ENCODE assay signal across 8 cellular contexts in the genomic region with DNA sequence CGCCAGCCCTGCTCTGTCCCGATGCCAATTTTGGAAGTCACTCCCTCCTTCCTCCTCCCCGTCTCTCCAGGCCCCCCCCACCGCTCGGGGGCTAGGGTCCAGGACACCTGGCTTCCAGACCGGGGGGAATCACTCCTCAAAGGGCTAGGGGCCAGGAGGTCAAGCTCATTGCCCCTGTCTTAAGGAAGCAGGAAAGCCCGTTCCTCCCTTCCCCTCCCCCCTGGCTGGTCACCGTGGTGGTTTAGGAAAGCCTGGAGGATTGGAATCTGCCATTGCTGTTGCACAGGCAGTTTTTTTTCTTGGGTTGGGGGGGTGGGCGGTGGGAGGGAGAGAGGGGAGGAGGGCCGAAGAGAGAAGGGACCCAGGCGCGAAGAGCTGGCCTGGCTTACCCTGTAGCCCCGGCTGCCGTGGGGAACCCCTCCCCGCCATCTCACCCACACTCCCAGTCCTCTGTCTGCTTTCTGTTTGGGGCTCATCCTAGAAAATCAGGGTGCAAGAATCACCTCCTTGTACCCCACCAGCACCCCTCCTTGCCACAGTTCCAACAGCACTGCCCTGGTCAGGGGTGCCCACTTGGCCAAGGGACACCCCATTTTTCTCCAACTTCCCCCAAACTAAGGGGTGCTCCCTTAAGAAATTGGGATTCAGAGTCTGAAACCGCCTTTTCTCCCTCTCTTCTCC. TPM values are rescaled to one million over a fixed set of nuclear protein-coding genes. Genes with fewer than 3 reads are reported as not detected.
DNase-seq lines count a peak whose midpoint lies in the region; ATAC-seq and TF ChIP-seq lines count a peak whose summit lies in the region.

No MANE protein-coding gene starts in this region.

- H3K36me3 ChIP-seq in PC-9 (ENCODE audit: low read depth) (no peaks in the 10 kb centered on the region), esophagus muscularis mucosa (peaks cover 0 to 16% (median 14%) of the 10 kb centered on the region in 4 donors), muscle layer of duodenum (ENCODE audit: control insufficient read depth in 1 of 2, insufficient read depth in 2 of 2, low read length in 2 of 2) (peaks cover 0 to 3% of the 10 kb centered on the region in 2 donors)

- H3K4me1 ChIP-seq in PC-9 (replicated peaks; ENCODE audit: insufficient read depth): peaks cover 10% of the 10 kb centered on the region; the same call in 1 of the 2 replicates
- peaks cover 62 to 92% (median 79%) of the 10 kb centered on the region in 4 donors for H3K4me1 ChIP-seq in esophagus muscularis mucosa
- peaks cover 17 to 52% of the 10 kb centered on the region in 2 donors for H3K4me1 ChIP-seq in muscle layer of duodenum (ENCODE audit: control insufficient read depth in 1 of 2, insufficient read depth in 2 of 2, low read length in 2 of 2)

- no peaks in the 10 kb centered on the region for H3K79me2 ChIP-seq in PC-9 (ENCODE audit: low read depth)

- peak overlapping the region; percentile 89 for H3K4me2 ChIP-seq in PC-9

- H3K4me3 ChIP-seq in PC-9 (peak overlapping the region; percentile 49), esophagus muscularis mucosa (peak overlapping the region; percentile 66 to 78 (median 74)), muscle layer of duodenum (ENCODE audit: low read depth in 1 of 2, low read length in 2 of 2) (peak overlapping the region; percentile 79 to 81)

- POLR2A ChIA-PET in PC-9 (lab: Charles Lee; ENCODE audit: unreplicated experiment): interaction anchor here (0.7 kb wide), 1 partner anchor 16 kb away, joined by 18 read pairs; no protein-coding TSS in a partner anchor

- intact Hi-C loops in PC-9 (cut with micrococcal nuclease; ENCODE audit: unreplicated experiment) (loop anchor here (5.0 kb wide), 2 partner anchors 108 to 308 kb away; a partner anchor contains a TSS), esophagus muscularis mucosa (cut with DNase I) (loop anchor here (5.0 kb wide), 1 partner anchor 108 kb away; no protein-coding TSS in a partner anchor)

- TF ChIP-seq CTCF in PC-9 (conservative IDR thresholded peaks at IDR 0.05): no peak
- peak in 1 of 3 experiments; percentile 13 for TF ChIP-seq CTCF in esophagus muscularis mucosa (IDR thresholded peaks at IDR 0.05)

- ATAC-seq in HG03175 (IDR thresholded peaks at IDR 0.05; ENCODE audit: unreplicated experiment): no peak
- no peak for ATAC-seq in HG02973 (IDR thresholded peaks at IDR 0.05; ENCODE audit: unreplicated experiment)

- no TSS peak for BruUV-seq in PC-9 (replicated peaks; lab: Mats Ljungman, UMichigan)

- no peaks in the 10 kb centered on the region for H3K9me2 ChIP-seq in PC-9 (ENCODE audit: insufficient read depth)

- H3F3A ChIP-seq in PC-9 (ENCODE audit: insufficient read depth, low read depth): peaks cover 43% of the 10 kb centered on the region; the same call in 1 of the 2 replicates

- no peak for TF ChIP-seq EP300 in esophagus muscularis mucosa (IDR thresholded peaks at IDR 0.05)

- peak; percentile 60 for DNase-seq in EL
- peak in 1 of 2 experiments; percentile 47 for DNase-seq in PC-9
- no peak for DNase-seq in esophagus muscularis mucosa (ENCODE audit: extremely low spot score)
- no peak for DNase-seq in NCI-H187 treated with DMSO at 0.1 percent for 48 hours (lab: John Stamatoyannopoulos, UW)
- no peak for DNase-seq in SW480 (ENCODE audit: low spot score)

- CTCF ChIA-PET in PC-9 (lab: Charles Lee): interaction anchor here (0.6 to 1.1 kb wide), 2 partner anchors 358 to 836 kb away, joined by 6 to 12 read pairs; no protein-coding TSS in a partner anchor

- 10% methylated on average over 14 of the region's 16 CpGs for WGBS in esophagus muscularis mucosa

- H3K27ac ChIP-seq in PC-9: no peak overlapping the region
- peak overlapping the region; percentile 92 to 98 (median 95) for H3K27ac ChIP-seq in esophagus muscularis mucosa (replicated peaks in 1 of 4)
- peak overlapping the region; percentile 90 for H3K27ac ChIP-seq in muscle layer of duodenum (ENCODE audit: low read length)

- peak overlapping the region; percentile 83 for H2AFZ ChIP-seq in PC-9

- no peaks in the 10 kb centered on the region for H4K20me1 ChIP-seq in PC-9 (ENCODE audit: insufficient read depth)

- H3K27me3 ChIP-seq in PC-9 (ENCODE audit: insufficient read depth, low read depth) (no peaks in the 10 kb centered on the region), esophagus muscularis mucosa (peaks cover 0 to 27% (median 17%) of the 10 kb centered on the region in 4 donors), muscle layer of duodenum (ENCODE audit: low read depth, low read length) (no peaks in the 10 kb centered on the region)

- H3K9me3 ChIP-seq in PC-9 (ENCODE audit: insufficient read depth, low read depth) (no peaks in the 10 kb centered on the region), esophagus muscularis mucosa (no peaks in the 10 kb centered on the region), muscle layer of duodenum (ENCODE audit: control insufficient read depth in 1 of 2, low read length in 2 of 2) (no peaks in the 10 kb centered on the region)

- TF ChIP-seq POLR2A in esophagus muscularis mucosa (IDR thresholded peaks at IDR 0.05; ENCODE audit: low read depth): no peak

RNA-seq across cellular contexts. Expression of a gene that starts 2.9 kb away (rescaled TPM):
- total RNA-seq in PC-9 (2021) (0.28 and 0.48 TPM in 2 replicates), esophagus muscularis mucosa (1 to 10 TPM in 3 of 4 donors, under 1 TPM in 1; 0.83 to 5.0 (median 3.2) TPM)

RNA-seq across cellular contexts. Expression of a gene that starts 7.6 kb away (rescaled TPM):
- 196 and 301 TPM in 2 replicates for total RNA-seq in PC-9 (2021)
- total RNA-seq in esophagus muscularis mucosa: 100 to 1,000 TPM in 3 of 4 donors, 10 to 100 TPM in 1; 84.7 to 204 (median 172) TPM

RNA-seq across cellular contexts. Expression of a gene that starts 15.8 kb away (rescaled TPM):
- total RNA-seq in PC-9 (2021): 33.4 and 40.6 TPM in 2 replicates
- total RNA-seq in esophagus muscularis mucosa: 1 to 10 TPM in 1 of 4 donors, under 1 TPM in 3; 0.19 to 1.2 (median 0.65) TPM

RNA-seq across cellular contexts. Expression of a gene that starts 23.9 kb away (rescaled TPM):
- total RNA-seq in PC-9 (2021) (not detected in 2 replicates), esophagus muscularis mucosa (under 1 TPM in 3 of 4 donors, not detected in 1; 0.17 to 0.99 (median 0.26) TPM)

RNA-seq across cellular contexts. Expression of a gene that starts 24.1 kb away (rescaled TPM):
- not detected in 2 replicates for total RNA-seq in PC-9 (2021)
- under 1 TPM in 1 of 4 donors, not detected in 3; 0.17 TPM for total RNA-seq in esophagus muscularis mucosa

Comparison
In these comparisons a context has a peak if more than half of its experiments do, and no peak if none do; other contexts are left out.
1. RNA of a gene that starts 15.8 kb away (total RNA-seq): 33.4 to 40.6 TPM in PC-9; 0.19 to 1.2 TPM in esophagus muscularis mucosa; every median in the first group is over 10 times any median in the second.
2. Peak in every context shown above with its lines, with median percentiles within 50 percentile points of each other: H3K4me3 ChIP-seq.